Comparison of ENCODE assay signal across 20 cellular contexts in genomic region chr4:951186-951585, GRCh38. TPM values are rescaled to one million over a fixed set of nuclear protein-coding genes. Genes with fewer than 3 reads are reported as not detected.
DNase-seq lines count a peak whose midpoint lies in the region; ATAC-seq and TF ChIP-seq lines count a peak whose summit lies in the region.
"Had no signal": no experiment of that assay in that cellular context is flagged by ENCODE, and none has a peak within 500 bp of the region (broad histone marks: within the 10 kb centered on the region; RNA-seq: fewer than 3 reads in every experiment).

No MANE protein-coding gene starts in this region.

- H2BK15ac ChIP-seq in neuronal stem cell (ENCODE audit: low read length) = peak overlapping the region; percentile 81

- peak overlapping the region; percentile 73 for H3K23ac ChIP-seq in neuronal stem cell (ENCODE audit: low read depth, low read length, poor library complexity)

- H3K4me1 ChIP-seq in endodermal cell (ENCODE audit: control insufficient read depth, insufficient read depth, low read length) (peaks cover under 1% of the 10 kb centered on the region), neuronal stem cell (ENCODE audit: control insufficient read depth in 2 of 2, insufficient read depth in 1 of 2, low read depth in 1 of 2, low read length in 2 of 2) (peaks cover 0 to 6% of the 10 kb centered on the region in 2 donors)
- H3K4me1 ChIP-seq: BLaER1, Peyer's patch had no signal

- H3K4me3 Mint-ChIP-seq in endodermal cell = no peak overlapping the region
- H3K4me3 Mint-ChIP-seq: CD8-positive, alpha-beta T cell had no signal

- H3K4me1 Mint-ChIP-seq in endodermal cell = peaks cover 11% of the 10 kb centered on the region

- H2BK120ac ChIP-seq in neuronal stem cell (ENCODE audit: low read depth, low read length) = no peak overlapping the region

- H3K27me3 Mint-ChIP-seq in endodermal cell (ENCODE audit: insufficient read depth) = no peaks in the 10 kb centered on the region

- peak; percentile 28 for DNase-seq in activated effector memory CD4-positive, alpha-beta T cell treated with anti-CD3 and anti-CD28 coated beads, Interleukin-2, amount 50 U/mL, for 16 hours
- DNase-seq in activated effector memory CD4-positive, alpha-beta T cell treated with Interleukin-2 at 50 U/mL for 16 hours = no peak
- DNase-seq in endodermal cell (peak; percentile 48), neuronal stem cell (ENCODE audit: low spot score) (no peak), HT-29 (ENCODE audit: low spot score) (no peak), GM10266 (ENCODE audit: extremely low spot score) (no peak)
- no peak for DNase-seq in stimulated activated naive CD4-positive, alpha-beta T cell (lab: John Stamatoyannopoulos, UW)
- DNase-seq: CD8-positive, alpha-beta T cell; GM23248; IMR-90; Kasumi-1; MM.1S; NCI-H1105; NCI-H1694; NCI-H2227 treated with DMSO at 0.1 percent for 48 hours; NCI-H524 treated with DMSO at 0.1 percent for 48 hours had no signal

- no peak overlapping the region for H3K9ac ChIP-seq in endodermal cell (ENCODE audit: extremely low read depth, low read length, poor library complexity, severe bottlenecking)
- H3K9ac ChIP-seq in neuronal stem cell (ENCODE audit: low read depth, low read length, poor library complexity) = peak overlapping the region; percentile 77
- H3K9ac ChIP-seq: BLaER1, GM23248 had no signal

- H3K27ac ChIP-seq in endodermal cell (ENCODE audit: low read depth, low read length) = no peak overlapping the region
- no peak overlapping the region for H3K27ac ChIP-seq in neuronal stem cell (replicated peaks; ENCODE audit: low read length)
- H3K27ac ChIP-seq: BLaER1, GM23248, Peyer's patch had no signal

- H3K18ac ChIP-seq in neuronal stem cell (ENCODE audit: low read length) = peak overlapping the region; percentile 87

- no peak overlapping the region for H3K27ac Mint-ChIP-seq in endodermal cell
- H3K27ac Mint-ChIP-seq: CD8-positive, alpha-beta T cell had no signal

- H2BK12ac ChIP-seq in neuronal stem cell (ENCODE audit: low read length) = no peak overlapping the region

- no peak overlapping the region for H3K4me3 ChIP-seq in endodermal cell (ENCODE audit: low read length)
- no peak overlapping the region for H3K4me3 ChIP-seq in neuronal stem cell (ENCODE audit: low read length in 2 of 2)
- H3K4me3 ChIP-seq: BLaER1, GM23248, Peyer's patch had no signal

- peak overlapping the region; percentile 63 for H2AK5ac ChIP-seq in neuronal stem cell (ENCODE audit: low read depth, low read length)

- H3K27me3 ChIP-seq in endodermal cell (ENCODE audit: control insufficient read depth, insufficient read depth, low read length, poor library complexity, severe bottlenecking) = no peaks in the 10 kb centered on the region
- H3K27me3 ChIP-seq in neuronal stem cell (ENCODE audit: control insufficient read depth in 3 of 3, insufficient read depth in 3 of 3, low read depth in 1 of 3, low read length in 3 of 3) = peaks cover 0 to 10% (median 0%) of the 10 kb centered on the region in 3 experiments
- H3K27me3 ChIP-seq: BLaER1, Peyer's patch had no signal

- H3K4ac ChIP-seq in neuronal stem cell (ENCODE audit: low read length) = no peak overlapping the region

- TF ChIP-seq CTCF in endodermal cell (conservative IDR thresholded peaks at IDR 0.05) (no peak), GM10266 (IDR thresholded peaks at IDR 0.05; ENCODE audit: control insufficient read depth, insufficient read depth, low read depth, missing control alignments) (no peak)

- H2BK5ac ChIP-seq in neuronal stem cell (ENCODE audit: low read length) = no peak overlapping the region

- H3K14ac ChIP-seq in neuronal stem cell (ENCODE audit: low read length) = no peak overlapping the region

- no peak overlapping the region for H4K91ac ChIP-seq in neuronal stem cell (ENCODE audit: low read depth, low read length, poor library complexity)

- peaks cover 2% of the 10 kb centered on the region for H3K79me1 ChIP-seq in neuronal stem cell (ENCODE audit: low read depth, low read length)

- H3K36me3 ChIP-seq in endodermal cell (ENCODE audit: control insufficient read depth, insufficient read depth, low read length) (no peaks in the 10 kb centered on the region), neuronal stem cell (replicated peaks in 1 of 2; ENCODE audit: control insufficient read depth in 2 of 2, insufficient read depth in 2 of 2, low read length in 2 of 2) (no peaks in the 10 kb centered on the region)

- 64 to 78% methylated on average over 3 to 7 of the region's 7 CpGs for WGBS in endodermal cell (ENCODE audit: insufficient coverage in 1 of 2, insufficient read length in 1 of 2), 2 experiments
- WGBS in neuronal stem cell (ENCODE audit: extremely low coverage in 2 of 2, insufficient read length in 2 of 2, insufficient replicate concordance in 1 of 2), 2 donors = no CpG with 5 or more reads among the region's 7 CpGs

- peak overlapping the region; percentile 25 for H3K4me2 ChIP-seq in neuronal stem cell (ENCODE audit: insufficient read depth, low read length, poor library complexity, severe bottlenecking)
- H3K4me2 ChIP-seq: BLaER1 had no signal

- no peak for ATAC-seq in GM21515 (IDR thresholded peaks at IDR 0.05; ENCODE audit: unreplicated experiment)
- ATAC-seq: CD8-positive, alpha-beta T cell; Right ventricle myocardium inferior had no signal

- no peaks in the 10 kb centered on the region for H3K9me3 Mint-ChIP-seq in endodermal cell
- H3K9me3 Mint-ChIP-seq: CD8-positive, alpha-beta T cell had no signal

- no peak overlapping the region for H4K8ac ChIP-seq in neuronal stem cell (ENCODE audit: low read depth, low read length)

- no peak overlapping the region for H2AFZ ChIP-seq in neuronal stem cell (ENCODE audit: low read length)
- H2AFZ ChIP-seq: GM23248 had no signal

- H3K9me3 ChIP-seq in endodermal cell (ENCODE audit: control insufficient read depth, low read length) (no peaks in the 10 kb centered on the region), neuronal stem cell (replicated peaks in 1 of 2; ENCODE audit: control insufficient read depth in 2 of 2, insufficient read depth in 1 of 2, low read depth in 1 of 2, low read length in 2 of 2) (no peaks in the 10 kb centered on the region)
- H3K9me3 ChIP-seq: BLaER1, Peyer's patch had no signal

- peaks cover 9% of the 10 kb centered on the region for H3K36me3 Mint-ChIP-seq in endodermal cell (ENCODE audit: low read depth)

RNA-seq across cellular contexts. Expression of gene TMEM175, which starts 18.9 kb away (rescaled TPM):
- 10 to 100 TPM; 15.9 to 23.0 TPM for total RNA-seq in endodermal cell
- 21.9 TPM for polyA plus RNA-seq in endodermal cell (2013, experiment 1 of 2)
- 21.2 TPM for polyA plus RNA-seq in endodermal cell (2013, experiment 2 of 2)
- polyA plus RNA-seq in neuronal stem cell (2013, experiment 1 of 2) = 8.0 TPM
- 7.7 TPM for polyA plus RNA-seq in neuronal stem cell (2013, experiment 2 of 2)
- 13.7 and 33.0 TPM in 2 replicates for total RNA-seq in HT-29 (2014; rRNA removed; shearing (Covaris generic))

RNA-seq across cellular contexts. Expression of gene GAK, which starts 19.1 kb away (rescaled TPM):
- 100 to 1,000 TPM; 104 to 121 TPM for total RNA-seq in endodermal cell
- polyA plus RNA-seq in endodermal cell (2013, experiment 1 of 2) = 61.6 TPM
- 52.7 TPM for polyA plus RNA-seq in endodermal cell (2013, experiment 2 of 2)
- polyA plus RNA-seq in neuronal stem cell (2013, experiment 1 of 2) = 35.3 TPM
- 34.3 TPM for polyA plus RNA-seq in neuronal stem cell (2013, experiment 2 of 2)
- 278 and 308 TPM in 2 replicates for total RNA-seq in HT-29 (2014; rRNA removed; shearing (Covaris generic))

RNA-seq across cellular contexts. Expression of gene DGKQ, which starts 22.2 kb away (rescaled TPM):
- total RNA-seq in endodermal cell = 10 to 100 TPM; 26.3 to 31.1 TPM
- 7.8 TPM for polyA plus RNA-seq in endodermal cell (2013, experiment 1 of 2)
- 8.3 TPM for polyA plus RNA-seq in endodermal cell (2013, experiment 2 of 2)
- 5.4 TPM for polyA plus RNA-seq in neuronal stem cell (2013, experiment 1 of 2)
- polyA plus RNA-seq in neuronal stem cell (2013, experiment 2 of 2) = 5.2 TPM
- 46.7 and 50.5 TPM in 2 replicates for total RNA-seq in HT-29 (2014; rRNA removed; shearing (Covaris generic))

RNA-seq across cellular contexts. Expression of gene IDUA, which starts 35.7 kb away (rescaled TPM):
- 10 to 100 TPM; 22.4 to 25.6 TPM for total RNA-seq in endodermal cell
- polyA plus RNA-seq in endodermal cell (2013, experiment 1 of 2) = 4.3 TPM
- polyA plus RNA-seq in endodermal cell (2013, experiment 2 of 2) = 3.6 TPM
- polyA plus RNA-seq in neuronal stem cell (2013, experiment 1 of 2) = 6.9 TPM
- polyA plus RNA-seq in neuronal stem cell (2013, experiment 2 of 2) = 5.7 TPM
- 39.7 and 53.5 TPM in 2 replicates for total RNA-seq in HT-29 (2014; rRNA removed; shearing (Covaris generic))

RNA-seq across cellular contexts. Expression of gene SLC26A1, which starts 42.0 kb away (rescaled TPM):
- total RNA-seq in endodermal cell = 1 to 10 TPM in 1 of 2 donors, under 1 TPM in 1; 0.55 to 1.0 TPM
- 0.21 TPM for polyA plus RNA-seq in endodermal cell (2013, experiment 1 of 2)
- 0.08 TPM for polyA plus RNA-seq in endodermal cell (2013, experiment 2 of 2)
- polyA plus RNA-seq in neuronal stem cell (2013, experiment 1 of 2) = 0.13 TPM
- 0.15 TPM for polyA plus RNA-seq in neuronal stem cell (2013, experiment 2 of 2)
- total RNA-seq in HT-29 (2014; rRNA removed; shearing (Covaris generic)) = 5.8 and 6.2 TPM in 2 replicates
- total RNA-seq: IMR-90, Right ventricle myocardium inferior had no signal

Comparison
In these comparisons a context has a peak if more than half of its experiments do, and no peak if none do; other contexts are left out.
1. DNase-seq: peak in activated effector memory CD4-positive, alpha-beta T cell treated with anti-CD3 and anti-CD28 coated beads, Interleukin-2, amount 50 U/mL, for 16 hours (single experiment) and endodermal cell (single experiment); none in activated effector memory CD4-positive, alpha-beta T cell treated with Interleukin-2 at 50 U/mL for 16 hours (single experiment), neuronal stem cell (single experiment), stimulated activated naive CD4-positive, alpha-beta T cell (0 of 6), HT-29 (single experiment) and GM10266 (single experiment).